Comparison of ENCODE assay signal across 13 cellular contexts in genomic region chr7:29084832-29085231, GRCh38.
DNase-seq lines count a peak whose midpoint lies in the region; ATAC-seq, FAIRE-seq and TF ChIP-seq lines count a peak whose summit lies in the region.
"Had no signal": no experiment of that assay in that cellular context is flagged by ENCODE, and none has a peak within 500 bp of the region (broad histone marks: within the 10 kb centered on the region; RNA-seq: fewer than 3 reads in every experiment).

No MANE protein-coding gene starts in this region.

- no peaks in the 10 kb centered on the region for H3K9me3 ChIP-seq in osteoblast (ENCODE audit: low read depth, low read length)
- H3K9me3 ChIP-seq: BE2C had no signal

- H3K27ac ChIP-seq in osteoblast (ENCODE audit: low read depth, low read length), result no peak overlapping the region
- H3K27ac ChIP-seq: epithelial cell of prostate had no signal

- FAIRE-seq in GM12891 (lab: Jason Lieb, UNC), result peak; percentile 62

- H3K4me2 ChIP-seq in osteoblast (ENCODE audit: insufficient read depth, low read length), result no peak overlapping the region

- H2AFZ ChIP-seq in osteoblast (ENCODE audit: low read length), result no peak overlapping the region

- TF ChIP-seq POLR2A in GM12891 (IDR thresholded peaks at IDR 0.05; ENCODE audit: low read depth, low read length), result no peak

- ATAC-seq in HG03139 (IDR thresholded peaks at IDR 0.05; ENCODE audit: unreplicated experiment) (peak; percentile 89), GM18511 (IDR thresholded peaks at IDR 0.05; ENCODE audit: unreplicated experiment) (no peak)

- no peak overlapping the region for H3K4me3 ChIP-seq in osteoblast (ENCODE audit: insufficient read depth, low read length)

- no peaks in the 10 kb centered on the region for H3K79me2 ChIP-seq in osteoblast (ENCODE audit: insufficient read depth, low read length)

- H3K27me3 ChIP-seq in osteoblast (ENCODE audit: insufficient read depth, low read length), result peaks cover 15% of the 10 kb centered on the region
- H3K27me3 ChIP-seq: BE2C had no signal

- TF ChIP-seq CTCF in GM20000 (IDR thresholded peaks at IDR 0.05; ENCODE audit: extremely low read depth, missing control alignments) (no peak), osteoblast (IDR thresholded peaks at IDR 0.05; ENCODE audit: extremely low read depth, low read depth, low read length) (no peak)

- no peak for DNase-seq in GM12891 (ENCODE audit: insufficient read length, low spot score)
- peak; percentile 6 for DNase-seq in GM20000 (ENCODE audit: low spot score)
- DNase-seq in SKM-1 (lab: John Stamatoyannopoulos, UW; ENCODE audit: unreplicated experiment), result peak; percentile 70
- DNase-seq in osteoblast (ENCODE audit: insufficient read length, low spot score, missing footprints), result no peak
- DNase-seq in mesenteric fat pad (ENCODE audit: low spot score), result no peak
- DNase-seq in stimulated activated naive CD4-positive, alpha-beta T cell treated with Interleukin-2 at 50 U/mL for 16 hours (lab: John Stamatoyannopoulos, UW), result no peak
- DNase-seq: activated T-cell treated with anti-CD3 and anti-CD28 coated beads, Interleukin-2, amount 50 U/mL, for 72 hours; BE2C; GF-D8; NCI-H187 had no signal

- H3K4me1 ChIP-seq in osteoblast (ENCODE audit: insufficient read depth, low read length), result no peaks in the 10 kb centered on the region
- H3K4me1 ChIP-seq: BE2C had no signal

- H3K36me3 ChIP-seq in osteoblast (ENCODE audit: insufficient read depth, low read length), result no peaks in the 10 kb centered on the region
- H3K36me3 ChIP-seq: BE2C had no signal

- H4K20me1 ChIP-seq in osteoblast (ENCODE audit: insufficient read depth, low read length), result no peaks in the 10 kb centered on the region

TF ChIP-seq in GM12891, 5 proteins besides CTCF, POLR2A, EP300 and RAD21:
- TF ChIP-seq TAF1 (IDR thresholded peaks at IDR 0.05; ENCODE audit: low read depth, low read length), result no peak
- peak; percentile 72 for TF ChIP-seq SPI1 (IDR thresholded peaks at IDR 0.05; ENCODE audit: low read depth, low read length)

Comparison
In these comparisons a context has a peak if more than half of its experiments do, and no peak if none do; other contexts are left out.
1. DNase-seq: peak in GM20000 (single experiment) and SKM-1 (single experiment); none in GM12891 (single experiment), osteoblast (single experiment), mesenteric fat pad (single experiment) and stimulated activated naive CD4-positive, alpha-beta T cell treated with Interleukin-2 at 50 U/mL for 16 hours (single experiment).